1 cellular context compared by ENCODE assay signal in genomic region chr1:206882555-206882954, GRCh38.
TF ChIP-seq lines count a peak whose summit lies in the region.

No MANE protein-coding gene starts in this region.

TF ChIP-seq in WTC11, 78 proteins besides CTCF, POLR2A, EP300 and RAD21 (continued from another document):
- TF ChIP-seq NR1H2 (CRISPR knock-in tag; IDR thresholded peaks at IDR 0.05) (no peak), HMGA2 (CRISPR knock-in tag; IDR thresholded peaks at IDR 0.05) (no peak), OVOL2 (CRISPR knock-in tag; IDR thresholded peaks at IDR 0.05; ENCODE audit: borderline replicate concordance) (no peak)
